Comparison of ENCODE assay signal across 1 cellular context in genomic region chr10:132297521-132297920, GRCh38.
TF ChIP-seq lines count a peak whose summit lies in the region.

No MANE protein-coding gene starts in this region.

TF ChIP-seq in GM23338, 12 proteins besides CTCF, POLR2A, EP300 and RAD21 (continued from another document):
- no peak for TF ChIP-seq CREB1 (CRISPR knock-in tag; IDR thresholded peaks at IDR 0.05; ENCODE audit: low read depth)
- no peak for TF ChIP-seq EZH2 (IDR thresholded peaks at IDR 0.05; ENCODE audit: low read depth, unreplicated experiment)
- TF ChIP-seq ZNF462 (CRISPR knock-in tag; IDR thresholded peaks at IDR 0.05), result no peak
- no peak for TF ChIP-seq ZNF331 (CRISPR knock-in tag; IDR thresholded peaks at IDR 0.05; ENCODE audit: low read depth)
- TF ChIP-seq ZNF114 (CRISPR knock-in tag; IDR thresholded peaks at IDR 0.05), result no peak
- TF ChIP-seq STAT1 (IDR thresholded peaks at IDR 0.05; ENCODE audit: unreplicated experiment), result no peak
